8 cellular contexts compared by ENCODE assay signal in genomic region chr7:134513169-134513752, GRCh38. TPM values are rescaled to one million over a fixed set of nuclear protein-coding genes. Genes with fewer than 3 reads are reported as not detected.
DNase-seq lines count a peak whose midpoint lies in the region; ATAC-seq lines count a peak whose summit lies in the region.

No MANE protein-coding gene starts in this region.

- H3K27ac Mint-ChIP-seq in CD4-positive, CD25-positive, alpha-beta regulatory T cell, result no peak overlapping the region
- H3K27ac Mint-ChIP-seq in activated CD4-positive, alpha-beta T cell treated with anti-CD3 and anti-CD28 coated beads, Interleukin-2, amount 10 ng/mL, durations not matched to agents 7 days and 5 days, result no peak overlapping the region
- H3K27ac Mint-ChIP-seq in naive thymus-derived CD8-positive, alpha-beta T cell, result no peak overlapping the region

- CTCF ChIA-PET in activated CD4-positive, alpha-beta T cell treated with anti-CD3 and anti-CD28 coated beads, Interleukin-2, amount 10 ng/mL, durations not matched to agents 7 days and 5 days (lab: Charles Lee), result interaction anchor here (1.2 to 3.1 kb wide), 3 partner anchors 12 to 80 kb away, joined by 3 to 15 read pairs (median 12); no protein-coding TSS in a partner anchor

- H3K4me1 Mint-ChIP-seq in CD4-positive, CD25-positive, alpha-beta regulatory T cell, result peaks cover 0 to 5% (median 2%) of the 10 kb centered on the region in 4 donors
- peaks cover 2% of the 10 kb centered on the region for H3K4me1 Mint-ChIP-seq in activated CD4-positive, alpha-beta T cell treated with anti-CD3 and anti-CD28 coated beads, Interleukin-2, amount 10 ng/mL, durations not matched to agents 7 days and 5 days
- H3K4me1 Mint-ChIP-seq in naive thymus-derived CD8-positive, alpha-beta T cell, result peaks cover 1 to 6% (median 2%) of the 10 kb centered on the region in 4 donors

- H3K27ac ChIP-seq in CD4-positive, CD25-positive, alpha-beta regulatory T cell (ENCODE audit: insufficient read depth, low read length, poor library complexity, severe bottlenecking), result no peak overlapping the region

- no peaks in the 10 kb centered on the region for H3K9me3 Mint-ChIP-seq in CD4-positive, CD25-positive, alpha-beta regulatory T cell
- H3K9me3 Mint-ChIP-seq in activated CD4-positive, alpha-beta T cell treated with anti-CD3 and anti-CD28 coated beads, Interleukin-2, amount 10 ng/mL, durations not matched to agents 7 days and 5 days, result no peaks in the 10 kb centered on the region
- H3K9me3 Mint-ChIP-seq in naive thymus-derived CD8-positive, alpha-beta T cell, result no peaks in the 10 kb centered on the region

- H3K36me3 Mint-ChIP-seq in CD4-positive, CD25-positive, alpha-beta regulatory T cell, result no peaks in the 10 kb centered on the region
- no peaks in the 10 kb centered on the region for H3K36me3 Mint-ChIP-seq in activated CD4-positive, alpha-beta T cell treated with anti-CD3 and anti-CD28 coated beads, Interleukin-2, amount 10 ng/mL, durations not matched to agents 7 days and 5 days (ENCODE audit: low read depth)
- H3K36me3 Mint-ChIP-seq in naive thymus-derived CD8-positive, alpha-beta T cell, result no peaks in the 10 kb centered on the region

- H3K4me3 ChIP-seq in CD4-positive, CD25-positive, alpha-beta regulatory T cell (ENCODE audit: low read depth, low read length), result no peak overlapping the region

- H3K4me1 ChIP-seq in CD4-positive, CD25-positive, alpha-beta regulatory T cell (ENCODE audit: control insufficient read depth, insufficient read depth, low read length, poor library complexity, severe bottlenecking), result peaks cover 3% of the 10 kb centered on the region

- H3K4me3 Mint-ChIP-seq in CD4-positive, CD25-positive, alpha-beta regulatory T cell, result no peak overlapping the region
- no peak overlapping the region for H3K4me3 Mint-ChIP-seq in activated CD4-positive, alpha-beta T cell treated with anti-CD3 and anti-CD28 coated beads, Interleukin-2, amount 10 ng/mL, durations not matched to agents 7 days and 5 days
- H3K4me3 Mint-ChIP-seq in naive thymus-derived CD8-positive, alpha-beta T cell, result no peak overlapping the region

- POLR2A ChIA-PET in activated CD4-positive, alpha-beta T cell treated with anti-CD3 and anti-CD28 coated beads, Interleukin-2, amount 10 ng/mL, durations not matched to agents 7 days and 5 days (lab: Charles Lee), result no interaction called here
- POLR2A ChIA-PET in naive thymus-derived CD8-positive, alpha-beta T cell (lab: Charles Lee), result interaction anchor here (0.6 kb wide), 1 partner anchor 95 kb away, joined by 3 read pairs; no protein-coding TSS in a partner anchor

- ATAC-seq in CD4-positive, CD25-positive, alpha-beta regulatory T cell (ENCODE audit: low read depth in 2 of 2), result peak; percentile 12 to 35
- peak; percentile 67 for ATAC-seq in GM18868 (IDR thresholded peaks at IDR 0.05; ENCODE audit: unreplicated experiment)
- peak; percentile 64 for ATAC-seq in esophagus mucosa
- ATAC-seq in naive thymus-derived CD8-positive, alpha-beta T cell, result peak; percentile 61 to 71
- no peak for ATAC-seq in HG02759 (IDR thresholded peaks at IDR 0.05; ENCODE audit: unreplicated experiment)
- no peak for ATAC-seq in HG03108 (IDR thresholded peaks at IDR 0.05; ENCODE audit: unreplicated experiment)

- H3K36me3 ChIP-seq in CD4-positive, CD25-positive, alpha-beta regulatory T cell (ENCODE audit: control insufficient read depth, insufficient read depth, low read length), result no peaks in the 10 kb centered on the region

- peak in 2 of 3 donors; percentile 6 to 40 for DNase-seq in CD4-positive, CD25-positive, alpha-beta regulatory T cell
- DNase-seq in NCI-H1105 (lab: John Stamatoyannopoulos, UW), result peak; percentile 22
- DNase-seq in activated CD4-positive, alpha-beta T cell treated with anti-CD3 and anti-CD28 coated beads, Interleukin-2, amount 10 ng/mL, durations not matched to agents 7 days and 5 days, result peak; percentile 47
- DNase-seq in naive thymus-derived CD8-positive, alpha-beta T cell, result peak in 6 of 10 donors; percentile 15 to 36 (median 28)

- H3K9me3 ChIP-seq in CD4-positive, CD25-positive, alpha-beta regulatory T cell (ENCODE audit: control insufficient read depth in 2 of 2, low read length in 2 of 2), result no peaks in the 10 kb centered on the region

- peaks cover 2% of the 10 kb centered on the region for H3K27me3 ChIP-seq in CD4-positive, CD25-positive, alpha-beta regulatory T cell (ENCODE audit: control insufficient read depth, insufficient read depth, low read length)

- peaks cover 2% of the 10 kb centered on the region for H3K27me3 Mint-ChIP-seq in CD4-positive, CD25-positive, alpha-beta regulatory T cell
- H3K27me3 Mint-ChIP-seq in activated CD4-positive, alpha-beta T cell treated with anti-CD3 and anti-CD28 coated beads, Interleukin-2, amount 10 ng/mL, durations not matched to agents 7 days and 5 days, result peaks cover 10% of the 10 kb centered on the region
- peaks cover 0 to 17% (median 9%) of the 10 kb centered on the region in 5 donors for H3K27me3 Mint-ChIP-seq in naive thymus-derived CD8-positive, alpha-beta T cell

RNA-seq across cellular contexts. Expression of gene AKR1B10, which starts 14.1 kb away (rescaled TPM):
- not detected for total RNA-seq in CD4-positive, CD25-positive, alpha-beta regulatory T cell
- polyA plus RNA-seq in CD4-positive, CD25-positive, alpha-beta regulatory T cell, result not detected
- total RNA-seq in activated CD4-positive, alpha-beta T cell treated with anti-CD3 and anti-CD28 coated beads, Interleukin-2, amount 10 ng/mL, durations not matched to agents 7 days and 5 days, result not detected
- total RNA-seq in esophagus mucosa, result 411 TPM
- total RNA-seq in naive thymus-derived CD8-positive, alpha-beta T cell, result not detected
- polyA plus RNA-seq in naive thymus-derived CD8-positive, alpha-beta T cell, result not detected

RNA-seq across cellular contexts. Expression of gene AKR1B15, which starts 35.6 kb away (rescaled TPM):
- total RNA-seq in CD4-positive, CD25-positive, alpha-beta regulatory T cell, result not detected
- not detected for polyA plus RNA-seq in CD4-positive, CD25-positive, alpha-beta regulatory T cell
- total RNA-seq in activated CD4-positive, alpha-beta T cell treated with anti-CD3 and anti-CD28 coated beads, Interleukin-2, amount 10 ng/mL, durations not matched to agents 7 days and 5 days, result not detected
- 35.1 TPM for total RNA-seq in esophagus mucosa
- total RNA-seq in naive thymus-derived CD8-positive, alpha-beta T cell, result not detected
- not detected for polyA plus RNA-seq in naive thymus-derived CD8-positive, alpha-beta T cell

RNA-seq across cellular contexts. Expression of gene AKR1B1, which starts 54.4 kb away (rescaled TPM):
- 44.6 TPM for total RNA-seq in CD4-positive, CD25-positive, alpha-beta regulatory T cell
- polyA plus RNA-seq in CD4-positive, CD25-positive, alpha-beta regulatory T cell, result 100 to 1,000 TPM; 113 to 137 (median 115) TPM
- total RNA-seq in activated CD4-positive, alpha-beta T cell treated with anti-CD3 and anti-CD28 coated beads, Interleukin-2, amount 10 ng/mL, durations not matched to agents 7 days and 5 days, result 100 to 1,000 TPM in 1 of 2 experiments, 10 to 100 TPM in 1; 98.1 to 106 TPM
- total RNA-seq in esophagus mucosa, result 28.5 TPM
- 100 to 1,000 TPM; 130 to 134 TPM for total RNA-seq in naive thymus-derived CD8-positive, alpha-beta T cell
- 100 to 1,000 TPM; 181 to 202 (median 181) TPM for polyA plus RNA-seq in naive thymus-derived CD8-positive, alpha-beta T cell

Comparison
In these comparisons a context has a peak if more than half of its experiments do, and no peak if none do; other contexts are left out.
1. ATAC-seq: peak in CD4-positive, CD25-positive, alpha-beta regulatory T cell (2 of 2), GM18868 (single experiment), esophagus mucosa (single experiment) and naive thymus-derived CD8-positive, alpha-beta T cell (2 of 2); none in HG02759 (single experiment) and HG03108 (single experiment).
2. RNA of gene AKR1B10, which starts 14.1 kb away (total RNA-seq): 411 TPM in esophagus mucosa (single experiment); not detected in CD4-positive, CD25-positive, alpha-beta regulatory T cell (single experiment), not detected in activated CD4-positive, alpha-beta T cell treated with anti-CD3 and anti-CD28 coated beads, Interleukin-2, amount 10 ng/mL, durations not matched to agents 7 days and 5 days and not detected in naive thymus-derived CD8-positive, alpha-beta T cell; every median in the first group is over 100 times any median in the second.
3. RNA of gene AKR1B15, which starts 35.6 kb away (total RNA-seq): 35.1 TPM in esophagus mucosa (single experiment); not detected in CD4-positive, CD25-positive, alpha-beta regulatory T cell (single experiment), not detected in activated CD4-positive, alpha-beta T cell treated with anti-CD3 and anti-CD28 coated beads, Interleukin-2, amount 10 ng/mL, durations not matched to agents 7 days and 5 days and not detected in naive thymus-derived CD8-positive, alpha-beta T cell; every median in the first group is over 10 times any median in the second.
4. Peak in every context shown above with its lines, with median percentiles within 50 percentile points of each other: DNase-seq.